In genomic region chr20:35771689-35772562, GRCh38 we compare ENCODE assay signal across 1 cellular context.
TF ChIP-seq lines count a peak whose summit lies in the region.

Gene PHF20, plus strand, starts transcription at chr20:35772015. Its CDS starts 29,508 bp downstream, at chr20:35801523.

TF ChIP-seq in HepG2, 621 proteins besides CTCF, POLR2A, EP300 and RAD21 (continued from another document and continues in another):
- TF ChIP-seq, protein P1, sequence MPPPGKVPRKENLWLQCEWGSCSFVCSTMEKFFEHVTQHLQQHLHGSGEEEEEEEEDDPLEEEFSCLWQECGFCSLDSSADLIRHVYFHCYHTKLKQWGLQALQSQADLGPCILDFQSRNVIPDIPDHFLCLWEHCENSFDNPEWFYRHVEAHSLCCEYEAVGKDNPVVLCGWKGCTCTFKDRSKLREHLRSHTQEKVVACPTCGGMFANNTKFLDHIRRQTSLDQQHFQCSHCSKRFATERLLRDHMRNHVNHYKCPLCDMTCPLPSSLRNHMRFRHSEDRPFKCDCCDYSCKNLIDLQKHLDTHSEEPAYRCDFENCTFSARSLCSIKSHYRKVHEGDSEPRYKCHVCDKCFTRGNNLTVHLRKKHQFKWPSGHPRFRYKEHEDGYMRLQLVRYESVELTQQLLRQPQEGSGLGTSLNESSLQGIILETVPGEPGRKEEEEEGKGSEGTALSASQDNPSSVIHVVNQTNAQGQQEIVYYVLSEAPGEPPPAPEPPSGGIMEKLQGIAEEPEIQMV (CRISPR knock-in tag; IDR thresholded peaks at IDR 0.05; ENCODE audit: low read depth) = peak; percentile 96
- no peak; the same call in 1 of the 2 replicates for TF ChIP-seq GFI1 (CRISPR knock-in tag; IDR thresholded peaks at IDR 0.05; ENCODE audit: borderline replicate concordance)
- TF ChIP-seq, protein P2, sequence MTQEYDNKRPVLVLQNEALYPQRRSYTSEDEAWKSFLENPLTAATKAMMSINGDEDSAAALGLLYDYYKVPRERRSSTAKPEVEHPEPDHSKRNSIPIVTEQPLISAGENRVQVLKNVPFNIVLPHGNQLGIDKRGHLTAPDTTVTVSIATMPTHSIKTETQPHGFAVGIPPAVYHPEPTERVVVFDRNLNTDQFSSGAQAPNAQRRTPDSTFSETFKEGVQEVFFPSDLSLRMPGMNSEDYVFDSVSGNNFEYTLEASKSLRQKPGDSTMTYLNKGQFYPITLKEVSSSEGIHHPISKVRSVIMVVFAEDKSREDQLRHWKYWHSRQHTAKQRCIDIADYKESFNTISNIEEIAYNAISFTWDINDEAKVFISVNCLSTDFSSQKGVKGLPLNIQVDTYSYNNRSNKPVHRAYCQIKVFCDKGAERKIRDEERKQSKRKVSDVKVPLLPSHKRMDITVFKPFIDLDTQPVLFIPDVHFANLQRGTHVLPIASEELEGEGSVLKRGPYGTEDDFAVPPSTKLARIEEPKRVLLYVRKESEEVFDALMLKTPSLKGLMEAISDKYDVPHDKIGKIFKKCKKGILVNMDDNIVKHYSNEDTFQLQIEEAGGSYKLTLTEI (CRISPR knock-in tag; conservative IDR thresholded peaks at IDR 0.05) = 0 out of 2 replicates have a peak, but pooled peaks have one; percentile 39
- peak; percentile 94; the same call in 1 of the 2 replicates for TF ChIP-seq ZNF510 (CRISPR knock-in tag; IDR thresholded peaks at IDR 0.05; ENCODE audit: low read depth)
- TF ChIP-seq TOPORS (CRISPR knock-in tag; IDR thresholded peaks at IDR 0.05) = peak; percentile 97; the same call in 1 of the 2 replicates
- peak; percentile 46 for TF ChIP-seq ZNF407 (CRISPR knock-in tag; IDR thresholded peaks at IDR 0.05; ENCODE audit: not compliant biosample characterization)
- no peak for TF ChIP-seq SSRP1 (CRISPR knock-in tag; IDR thresholded peaks at IDR 0.05)
- TF ChIP-seq ZNF230 (CRISPR knock-in tag; IDR thresholded peaks at IDR 0.05) = peak; percentile 98
- TF ChIP-seq GATAD1 (CRISPR knock-in tag; IDR thresholded peaks at IDR 0.05) = peak; percentile 72
- TF ChIP-seq ZNF280B (CRISPR knock-in tag; IDR thresholded peaks at IDR 0.05; ENCODE audit: borderline replicate concordance) = peak; percentile 97
- TF ChIP-seq IRX3 (CRISPR knock-in tag; IDR thresholded peaks at IDR 0.05; ENCODE audit: borderline replicate concordance, low read depth) = peak; percentile 75; the same call in 1 of the 2 replicates
- TF ChIP-seq POGK (CRISPR knock-in tag; conservative IDR thresholded peaks at IDR 0.05) = peak; percentile 85
- TF ChIP-seq NFE2L1 (CRISPR knock-in tag; IDR thresholded peaks at IDR 0.05; ENCODE audit: borderline replicate concordance) = peak; percentile 90; the same call in 1 of the 2 replicates
- peak; percentile 96 for TF ChIP-seq KAT7 (CRISPR knock-in tag; IDR thresholded peaks at IDR 0.05; ENCODE audit: borderline replicate concordance)
- TF ChIP-seq ZBTB4 (CRISPR knock-in tag; IDR thresholded peaks at IDR 0.05; ENCODE audit: borderline replicate concordance) = peak; percentile 96
- no peak for TF ChIP-seq TBX3 (IDR thresholded peaks at IDR 0.05; ENCODE audit: borderline replicate concordance)
- TF ChIP-seq EEA1 (CRISPR knock-in tag; IDR thresholded peaks at IDR 0.05; ENCODE audit: borderline replicate concordance) = peak; percentile 74
- peak in 1 of 2 experiments; percentile 9; a peak in 1 of 4 replicates for TF ChIP-seq NR2F1 (CRISPR knock-in tag; IDR thresholded peaks at IDR 0.05)
- no peak for TF ChIP-seq CC2D1A (CRISPR knock-in tag; IDR thresholded peaks at IDR 0.05)
- peak; percentile 78; the same call in 1 of the 2 replicates for TF ChIP-seq TRAFD1 (CRISPR knock-in tag; IDR thresholded peaks at IDR 0.05; ENCODE audit: borderline replicate concordance)
- TF ChIP-seq, protein P3, sequence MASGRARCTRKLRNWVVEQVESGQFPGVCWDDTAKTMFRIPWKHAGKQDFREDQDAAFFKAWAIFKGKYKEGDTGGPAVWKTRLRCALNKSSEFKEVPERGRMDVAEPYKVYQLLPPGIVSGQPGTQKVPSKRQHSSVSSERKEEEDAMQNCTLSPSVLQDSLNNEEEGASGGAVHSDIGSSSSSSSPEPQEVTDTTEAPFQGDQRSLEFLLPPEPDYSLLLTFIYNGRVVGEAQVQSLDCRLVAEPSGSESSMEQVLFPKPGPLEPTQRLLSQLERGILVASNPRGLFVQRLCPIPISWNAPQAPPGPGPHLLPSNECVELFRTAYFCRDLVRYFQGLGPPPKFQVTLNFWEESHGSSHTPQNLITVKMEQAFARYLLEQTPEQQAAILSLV (CRISPR knock-in tag; IDR thresholded peaks at IDR 0.05; ENCODE audit: borderline replicate concordance) = peak; percentile 99
- peak; percentile 95 for TF ChIP-seq ZFX (CRISPR knock-in tag; IDR thresholded peaks at IDR 0.05; ENCODE audit: low read depth)
- TF ChIP-seq AKAP8 (CRISPR knock-in tag; IDR thresholded peaks at IDR 0.05) = peak; percentile 49; the same call in 1 of the 2 replicates
- peak; percentile 75; the same call in 1 of the 2 replicates for TF ChIP-seq MIXL1 (CRISPR knock-in tag; IDR thresholded peaks at IDR 0.05)
- no peak for TF ChIP-seq MTA3 (CRISPR knock-in tag; IDR thresholded peaks at IDR 0.05)
- peak; percentile 93; the same call in 1 of the 2 replicates for TF ChIP-seq ZNF766 (CRISPR knock-in tag; IDR thresholded peaks at IDR 0.05; ENCODE audit: borderline replicate concordance)
- TF ChIP-seq KDM3A (CRISPR knock-in tag; IDR thresholded peaks at IDR 0.05; ENCODE audit: low read depth) = peak; percentile 79; the same call in 1 of the 2 replicates
- TF ChIP-seq NR1H2 (CRISPR knock-in tag; IDR thresholded peaks at IDR 0.05; ENCODE audit: borderline replicate concordance, low read depth) = peak; percentile 75; the same call in 1 of the 2 replicates
- peak; percentile 72; the same call in 1 of the 2 replicates for TF ChIP-seq ZNF558 (CRISPR knock-in tag; IDR thresholded peaks at IDR 0.05; ENCODE audit: borderline replicate concordance)
- no peak; the same call in 1 of the 2 replicates for TF ChIP-seq ZNF564 (CRISPR knock-in tag; IDR thresholded peaks at IDR 0.05)
- peak; percentile 86; the same call in 1 of the 2 replicates for TF ChIP-seq ELK4 (CRISPR knock-in tag; IDR thresholded peaks at IDR 0.05; ENCODE audit: borderline replicate concordance)
